Comparison of ENCODE assay signal across 31 cellular contexts in genomic region chr2:134243244-134243643, GRCh38.
"Had no signal": no experiment of that assay in that cellular context is flagged by ENCODE, and none has a peak within 500 bp of the region (broad histone marks: within the 10 kb centered on the region; RNA-seq: fewer than 3 reads in every experiment).

No MANE protein-coding gene starts in this region.

- H3K9me3 Mint-ChIP-seq: activated CD4-positive, alpha-beta memory T cell treated with anti-CD3 and anti-CD28 coated beads, Interleukin-2, amount 10 ng/mL, durations not matched to agents 7 days and 5 days; activated CD4-positive, alpha-beta T cell treated with anti-CD3 and anti-CD28 coated beads, Interleukin-2, amount 10 ng/mL, durations not matched to agents 7 days and 5 days; activated T-cell treated with anti-CD3 and anti-CD28 coated beads, Interleukin-2, amount 50 U/mL, for 24 hours; immature natural killer cell; naive thymus-derived CD8-positive, alpha-beta T cell; neural progenitor cell had no signal

- H3K27ac ChIP-seq: brain microvascular endothelial cell, coronary artery, neural progenitor cell, parathyroid adenoma, right atrium auricular region, tibial nerve, WERI-Rb-1 had no signal

- DNase-seq: activated CD4-positive, alpha-beta memory T cell treated with anti-CD3 and anti-CD28 coated beads, Interleukin-2, amount 10 ng/mL, durations not matched to agents 7 days and 5 days; activated CD4-positive, alpha-beta T cell treated with anti-CD3 and anti-CD28 coated beads for 1 hour; activated CD4-positive, alpha-beta T cell treated with anti-CD3 and anti-CD28 coated beads, Interleukin-2, amount 10 ng/mL, durations not matched to agents 7 days and 5 days; activated CD8-positive, alpha-beta memory T cell treated with anti-CD3 and anti-CD28 coated beads, Interleukin-2, amount 50 U/mL, for 48 hours; activated gamma-delta T cell treated with Interleukin-2 at 50 U/mL for 16 hours; activated naive CD4-positive, alpha-beta T cell treated with anti-CD3 and anti-CD28 coated beads, Interleukin-2, amount 50 U/mL, for 16 hours; activated T-cell treated with anti-CD3 and anti-CD28 coated beads, Interleukin-2, amount 50 U/mL, for 24 hours; amniotic stem cell; brain microvascular endothelial cell; dorsolateral prefrontal cortex; effector memory CD4-positive, alpha-beta T cell; erythroblast; foreskin fibroblast; head of caudate nucleus; hypothalamus; immature natural killer cell; kidney; midbrain; naive thymus-derived CD8-positive, alpha-beta T cell; occipital lobe; stimulated activated CD4-positive, alpha-beta T cell treated with anti-CD3 and anti-CD28 coated beads, Interleukin-1b, Interleukin-23, amount 100 ng/mL, for 48 hours; stimulated activated CD4-positive, alpha-beta T cell treated with anti-CD3 and anti-CD28 coated beads, Interleukin-4, amount 100 ng/mL, for 4 hours; stimulated activated CD8-positive, alpha-beta memory T cell treated with anti-CD3 and anti-CD28 coated beads, Interleukin-4, amount 100 ng/mL, for 48 hours; T-helper 9 cell; WERI-Rb-1 had no signal

- H3K27ac Mint-ChIP-seq: activated CD4-positive, alpha-beta memory T cell treated with anti-CD3 and anti-CD28 coated beads, Interleukin-2, amount 10 ng/mL, durations not matched to agents 7 days and 5 days; activated CD4-positive, alpha-beta T cell treated with anti-CD3 and anti-CD28 coated beads, Interleukin-2, amount 10 ng/mL, durations not matched to agents 7 days and 5 days; neural progenitor cell had no signal

- FAIRE-seq: astrocyte, kidney had no signal

- H3K36me3 Mint-ChIP-seq: naive thymus-derived CD8-positive, alpha-beta T cell; neural progenitor cell had no signal

- ATAC-seq: naive thymus-derived CD8-positive, alpha-beta T cell had no signal

- H3K4me3 Mint-ChIP-seq: activated CD4-positive, alpha-beta memory T cell treated with anti-CD3 and anti-CD28 coated beads, Interleukin-2, amount 10 ng/mL, durations not matched to agents 7 days and 5 days; activated CD4-positive, alpha-beta T cell treated with anti-CD3 and anti-CD28 coated beads, Interleukin-2, amount 10 ng/mL, durations not matched to agents 7 days and 5 days; activated T-cell treated with anti-CD3 and anti-CD28 coated beads, Interleukin-2, amount 50 U/mL, for 24 hours; immature natural killer cell; naive thymus-derived CD8-positive, alpha-beta T cell; neural progenitor cell had no signal

- H3K27me3 Mint-ChIP-seq: activated CD4-positive, alpha-beta T cell treated with anti-CD3 and anti-CD28 coated beads, Interleukin-2, amount 10 ng/mL, durations not matched to agents 7 days and 5 days; activated T-cell treated with anti-CD3 and anti-CD28 coated beads, Interleukin-2, amount 50 U/mL, for 24 hours; naive thymus-derived CD8-positive, alpha-beta T cell had no signal
